In genomic region chr1:22296701-22297591, GRCh38 we compare ENCODE assay signal across 1 cellular context.
TF ChIP-seq lines count a peak whose summit lies in the region.

No MANE protein-coding gene starts in this region.

TF ChIP-seq in K562, 482 proteins besides CTCF, POLR2A, EP300 and RAD21 (continued from another document):
- TF ChIP-seq TEAD1 (CRISPR knock-in tag; IDR thresholded peaks at IDR 0.05) (0 out of 4 replicates have a peak, but pooled peaks of 1 of the 2 experiments have one; percentile 19), KLF1 (tag; IDR thresholded peaks at IDR 0.05) (peak; percentile 98), SMARCA4 (IDR thresholded peaks at IDR 0.05) (peak; percentile 60; the same call in 1 of the 2 replicates), FOXK2 (conservative IDR thresholded peaks at IDR 0.05 in 1 of 2, IDR thresholded peaks at IDR 0.05 in 1 of 2; ENCODE audit: low read depth in 2 of 2) (0 out of 4 replicates have a peak, but pooled peaks of 1 of the 2 experiments have one; percentile 19), NR2C2 (CRISPR knock-in tag; IDR thresholded peaks at IDR 0.05) (no peak), NR2C2 (tag; IDR thresholded peaks at IDR 0.05) (peak; percentile 17; the same call in 1 of the 2 replicates), ZNF766 (CRISPR knock-in tag; conservative IDR thresholded peaks at IDR 0.05) (peak; percentile 84), ZNF24 (IDR thresholded peaks at IDR 0.05) (0 out of 2 replicates have a peak, but pooled peaks have one; percentile 21)
TF ChIP-seq in K562: peak in this region for 49.
